ENCODE assay signal across 17 cellular contexts in the genomic region with DNA sequence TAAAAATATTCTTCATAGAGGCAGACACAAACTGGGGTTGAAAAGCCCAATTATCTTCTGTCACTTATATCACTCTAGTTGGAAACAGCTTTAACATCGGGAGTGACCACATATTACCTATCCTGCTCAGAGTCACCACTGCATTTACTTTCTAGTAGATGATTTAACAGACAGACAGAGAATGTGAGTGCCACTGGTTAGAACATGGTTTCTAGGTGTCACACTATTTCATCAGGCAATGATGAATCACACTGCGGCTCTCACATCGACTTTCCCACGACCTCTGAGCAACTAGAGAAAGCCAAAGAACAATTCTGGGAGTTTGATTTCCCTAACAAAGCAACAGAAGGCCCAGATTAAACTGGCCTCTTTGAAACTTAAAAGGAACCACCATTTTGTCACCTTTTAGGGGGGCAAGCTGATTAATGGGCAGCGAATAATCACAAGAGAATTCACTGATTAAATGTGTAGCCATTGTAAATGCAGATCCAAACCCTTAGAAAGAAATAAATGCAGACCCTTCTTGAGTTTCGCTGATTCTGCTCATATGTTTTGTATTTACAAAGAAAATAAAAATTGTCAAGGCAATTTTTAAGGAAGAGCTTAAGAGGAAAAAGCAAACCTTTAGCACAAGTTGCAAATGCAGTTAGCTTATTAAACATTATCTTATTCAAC.
DNase-seq lines count a peak whose midpoint lies in the region; ATAC-seq and TF ChIP-seq lines count a peak whose summit lies in the region.
"Had no signal": no experiment of that assay in that cellular context is flagged by ENCODE, and none has a peak within 500 bp of the region (broad histone marks: within the 10 kb centered on the region; RNA-seq: fewer than 3 reads in every experiment).

No MANE protein-coding gene starts in this region.

- no peaks in the 10 kb centered on the region for H3K9me3 ChIP-seq in heart left ventricle
- H3K9me3 ChIP-seq: left lung, neutrophil had no signal

- peaks cover 0 to 6% (median 0%) of the 10 kb centered on the region in 9 donors for H3K27me3 ChIP-seq in heart left ventricle
- H3K27me3 ChIP-seq: left lung, neutrophil had no signal

- in situ Hi-C loops in astrocyte of the spinal cord (cut with HindIII; ENCODE audit: low sequenced_read_pairs): no loop called here

- H3K27ac ChIP-seq in heart left ventricle: no peak overlapping the region
- H3K27ac ChIP-seq: left lung, neutrophil had no signal

- H3K36me3 ChIP-seq in heart left ventricle: no peaks in the 10 kb centered on the region
- H3K36me3 ChIP-seq: left lung, neutrophil had no signal

- no peak for TF ChIP-seq CTCF in astrocyte of the spinal cord (IDR thresholded peaks at IDR 0.05; ENCODE audit: low read depth, low read length)
- TF ChIP-seq CTCF in heart left ventricle (IDR thresholded peaks at IDR 0.05): no peak

- DNase-seq in A172 (ENCODE audit: low spot score): peak; percentile 64
- DNase-seq in HK-2 (ENCODE audit: unreplicated experiment): peak; percentile 48
- peak; percentile 35 for DNase-seq in astrocyte of the spinal cord (ENCODE audit: low read depth, low spot score)
- DNase-seq in glomerular visceral epithelial cell (ENCODE audit: extremely low spot score): peak; percentile 31
- no peak for DNase-seq in heart left ventricle
- DNase-seq in NCI-H187 treated with DMSO at 0.1 percent for 48 hours (lab: John Stamatoyannopoulos, UW): no peak
- DNase-seq: activated CD4-positive, CD25-positive, alpha-beta regulatory T cell; activated T-cell treated with anti-CD3 and anti-CD28 coated beads, Interleukin-2, amount 50 U/mL, for 4 hours; caudate nucleus; DND-41; foreskin melanocyte; left lung; NCI-H1092 treated with DMSO at 0.1 percent for 48 hours; NCI-H446 treated with DMSO at 0.1 percent for 48 hours had no signal

- no peaks in the 10 kb centered on the region for H3K4me1 ChIP-seq in heart left ventricle
- H3K4me1 ChIP-seq: left lung had no signal

- 56 to 75% (median 68%) methylated on average over 6 of the region's 6 CpGs for WGBS in heart left ventricle, 4 donors

- intact Hi-C loops in heart left ventricle (cut with DNase I): no loop called here

- no peak overlapping the region for H3K4me3 ChIP-seq in astrocyte of the spinal cord (ENCODE audit: low read depth, low read length)
- H3K4me3 ChIP-seq in heart left ventricle: no peak overlapping the region
- H3K4me3 ChIP-seq: left lung had no signal

- TF ChIP-seq POLR2A in heart left ventricle (IDR thresholded peaks at IDR 0.05): no peak

- no peak for ATAC-seq in GM18511 (IDR thresholded peaks at IDR 0.05; ENCODE audit: unreplicated experiment)
- no peak for ATAC-seq in heart left ventricle
- ATAC-seq in GM21576 (IDR thresholded peaks at IDR 0.05; ENCODE audit: unreplicated experiment): no peak
- ATAC-seq: activated T-cell treated with anti-CD3 and anti-CD28 coated beads, Interleukin-2, amount 50 U/mL, for 4 hours; left lung had no signal

Comparison
In these comparisons a context has a peak if more than half of its experiments do, and no peak if none do; other contexts are left out.
1. DNase-seq: peak in A172 (single experiment), HK-2 (single experiment), astrocyte of the spinal cord (single experiment) and glomerular visceral epithelial cell (single experiment); none in heart left ventricle (0 of 5) and NCI-H187 treated with DMSO at 0.1 percent for 48 hours (single experiment).